Comparison of ENCODE assay signal across 2 cellular contexts in genomic region chr3:34843479-34843870, GRCh38.
TF ChIP-seq lines count a peak whose summit lies in the region.

No MANE protein-coding gene starts in this region.

TF ChIP-seq in GM23338, 12 proteins besides CTCF, POLR2A, EP300 and RAD21 (continued from another document):
- TF ChIP-seq ZNF114 (CRISPR knock-in tag; IDR thresholded peaks at IDR 0.05) (no peak), CREB1 (CRISPR knock-in tag; IDR thresholded peaks at IDR 0.05; ENCODE audit: low read depth) (no peak), ZNF331 (CRISPR knock-in tag; IDR thresholded peaks at IDR 0.05; ENCODE audit: low read depth) (no peak), EZH2phosphoT487 (IDR thresholded peaks at IDR 0.05; ENCODE audit: unreplicated experiment) (no peak), ZNF462 (CRISPR knock-in tag; IDR thresholded peaks at IDR 0.05) (no peak), ETS1 (IDR thresholded peaks at IDR 0.05) (no peak), STAT1 (IDR thresholded peaks at IDR 0.05; ENCODE audit: unreplicated experiment) (no peak), JUNB (IDR thresholded peaks at IDR 0.05; ENCODE audit: unreplicated experiment) (no peak), POLR2AphosphoS5 (IDR thresholded peaks at IDR 0.05; ENCODE audit: low read depth) (no peak)
- TF ChIP-seq, protein P1, sequence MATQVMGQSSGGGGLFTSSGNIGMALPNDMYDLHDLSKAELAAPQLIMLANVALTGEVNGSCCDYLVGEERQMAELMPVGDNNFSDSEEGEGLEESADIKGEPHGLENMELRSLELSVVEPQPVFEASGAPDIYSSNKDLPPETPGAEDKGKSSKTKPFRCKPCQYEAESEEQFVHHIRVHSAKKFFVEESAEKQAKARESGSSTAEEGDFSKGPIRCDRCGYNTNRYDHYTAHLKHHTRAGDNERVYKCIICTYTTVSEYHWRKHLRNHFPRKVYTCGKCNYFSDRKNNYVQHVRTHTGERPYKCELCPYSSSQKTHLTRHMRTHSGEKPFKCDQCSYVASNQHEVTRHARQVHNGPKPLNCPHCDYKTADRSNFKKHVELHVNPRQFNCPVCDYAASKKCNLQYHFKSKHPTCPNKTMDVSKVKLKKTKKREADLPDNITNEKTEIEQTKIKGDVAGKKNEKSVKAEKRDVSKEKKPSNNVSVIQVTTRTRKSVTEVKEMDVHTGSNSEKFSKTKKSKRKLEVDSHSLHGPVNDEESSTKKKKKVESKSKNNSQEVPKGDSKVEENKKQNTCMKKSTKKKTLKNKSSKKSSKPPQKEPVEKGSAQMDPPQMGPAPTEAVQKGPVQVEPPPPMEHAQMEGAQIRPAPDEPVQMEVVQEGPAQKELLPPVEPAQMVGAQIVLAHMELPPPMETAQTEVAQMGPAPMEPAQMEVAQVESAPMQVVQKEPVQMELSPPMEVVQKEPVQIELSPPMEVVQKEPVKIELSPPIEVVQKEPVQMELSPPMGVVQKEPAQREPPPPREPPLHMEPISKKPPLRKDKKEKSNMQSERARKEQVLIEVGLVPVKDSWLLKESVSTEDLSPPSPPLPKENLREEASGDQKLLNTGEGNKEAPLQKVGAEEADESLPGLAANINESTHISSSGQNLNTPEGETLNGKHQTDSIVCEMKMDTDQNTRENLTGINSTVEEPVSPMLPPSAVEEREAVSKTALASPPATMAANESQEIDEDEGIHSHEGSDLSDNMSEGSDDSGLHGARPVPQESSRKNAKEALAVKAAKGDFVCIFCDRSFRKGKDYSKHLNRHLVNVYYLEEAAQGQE (IDR thresholded peaks at IDR 0.05; ENCODE audit: unreplicated experiment): no peak

TF ChIP-seq in neural cell, 6 proteins besides CTCF, POLR2A, EP300 and RAD21 (continued from another document):
- TF ChIP-seq EZH2 (IDR thresholded peaks at IDR 0.05; ENCODE audit: borderline replicate concordance, insufficient read depth, low read length, poor library complexity, severe bottlenecking) (no peak), MXI1 (conservative IDR thresholded peaks at IDR 0.05; ENCODE audit: poor library complexity, severe bottlenecking) (peak; percentile 31), POLR2AphosphoS5 (IDR thresholded peaks at IDR 0.05) (peak; percentile 93)
- TF ChIP-seq, protein P1 (IDR thresholded peaks at IDR 0.05; ENCODE audit: borderline replicate concordance): peak; percentile 92
